22 cellular contexts compared by ENCODE assay signal in the genomic region with DNA sequence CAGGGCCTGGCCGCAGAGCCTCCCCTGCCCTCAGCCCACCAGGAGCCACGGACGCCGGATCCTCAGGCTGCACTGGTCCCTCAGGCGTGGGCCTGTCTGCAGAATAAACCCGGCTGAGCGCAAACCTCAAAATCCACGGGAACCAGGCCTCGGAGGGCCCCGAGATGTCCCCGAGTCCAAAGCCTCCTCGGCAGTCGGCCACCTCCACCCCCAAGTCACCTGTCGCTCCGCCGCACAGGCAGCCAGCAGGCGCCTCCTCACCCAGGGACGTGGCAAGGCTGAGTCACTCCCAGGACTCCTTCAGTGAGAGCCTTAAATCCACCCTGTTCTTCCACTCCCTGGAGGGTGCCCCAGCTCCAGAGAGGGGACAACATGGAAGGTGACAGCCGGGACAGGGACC.
"Had no signal": no experiment of that assay in that cellular context is flagged by ENCODE, and none has a peak within 500 bp of the region (broad histone marks: within the 10 kb centered on the region; RNA-seq: fewer than 3 reads in every experiment).

No MANE protein-coding gene starts in this region.

- H3K27me3 ChIP-seq: foreskin keratinocyte, thyroid gland, upper lobe of right lung had no signal

- H3K4me1 ChIP-seq: foreskin keratinocyte, thyroid gland had no signal

- H3K36me3 ChIP-seq: brain microvascular endothelial cell, stomach, thyroid gland, upper lobe of right lung had no signal

- ATAC-seq: esophagus mucosa; foreskin keratinocyte; naive thymus-derived CD4-positive, alpha-beta T cell; stimulated activated naive B cell treated with anti-CD40 and anti-IgM and Interleukin-4, amounts not matched to agents 10 μg/mL and 1 μg/mL and 100 μg/mL, for 72 hours; upper lobe of right lung had no signal

- H3K27me3 Mint-ChIP-seq: activated naive CD4-positive, alpha-beta T cell treated with anti-CD3 and anti-CD28 coated beads, Interleukin-2, amount 10 ng/mL, durations not matched to agents 7 days and 5 days; activated naive CD8-positive, alpha-beta T cell treated with anti-CD3 and anti-CD28 coated beads, Interleukin-2, amount 10 ng/mL, durations not matched to agents 7 days and 5 days; activated T-cell treated with anti-CD3 and anti-CD28 coated beads, Interleukin-2, amount 50 U/mL, for 24 hours; naive thymus-derived CD4-positive, alpha-beta T cell; stimulated activated naive B cell treated with anti-CD40 and anti-IgM and Interleukin-4, amounts not matched to agents 10 μg/mL and 1 μg/mL and 100 μg/mL, for 72 hours had no signal

- H3K4me3 ChIP-seq: stomach, thyroid gland, upper lobe of right lung had no signal

- H3K27ac ChIP-seq: brain microvascular endothelial cell, foreskin keratinocyte, stomach, thyroid gland, upper lobe of right lung, VCaP had no signal

- H3K36me3 Mint-ChIP-seq: activated naive CD4-positive, alpha-beta T cell treated with anti-CD3 and anti-CD28 coated beads, Interleukin-2, amount 10 ng/mL, durations not matched to agents 7 days and 5 days; activated naive CD8-positive, alpha-beta T cell treated with anti-CD3 and anti-CD28 coated beads, Interleukin-2, amount 10 ng/mL, durations not matched to agents 7 days and 5 days; naive thymus-derived CD4-positive, alpha-beta T cell had no signal

- H3K27ac Mint-ChIP-seq: activated naive CD4-positive, alpha-beta T cell treated with anti-CD3 and anti-CD28 coated beads, Interleukin-2, amount 10 ng/mL, durations not matched to agents 7 days and 5 days; activated naive CD8-positive, alpha-beta T cell treated with anti-CD3 and anti-CD28 coated beads, Interleukin-2, amount 10 ng/mL, durations not matched to agents 7 days and 5 days; activated T-cell treated with anti-CD3 and anti-CD28 coated beads, Interleukin-2, amount 50 U/mL, for 24 hours; endodermal cell; naive thymus-derived CD4-positive, alpha-beta T cell; stimulated activated naive B cell treated with anti-CD40 and anti-IgM and Interleukin-4, amounts not matched to agents 10 μg/mL and 1 μg/mL and 100 μg/mL, for 72 hours; T-helper 1 cell treated with Interleukin-12 subunit alpha and Interleukin-12 subunit beta and Interleukin-4 antibody, amounts not matched to agents 30 μg/mL and 1 μg/mL, for 36 hours had no signal

- H3K4me1 Mint-ChIP-seq: activated naive CD4-positive, alpha-beta T cell treated with anti-CD3 and anti-CD28 coated beads, Interleukin-2, amount 10 ng/mL, durations not matched to agents 7 days and 5 days; endodermal cell had no signal

- H3K9me3 Mint-ChIP-seq: activated naive CD4-positive, alpha-beta T cell treated with anti-CD3 and anti-CD28 coated beads, Interleukin-2, amount 10 ng/mL, durations not matched to agents 7 days and 5 days; activated naive CD8-positive, alpha-beta T cell treated with anti-CD3 and anti-CD28 coated beads, Interleukin-2, amount 10 ng/mL, durations not matched to agents 7 days and 5 days; activated T-cell treated with anti-CD3 and anti-CD28 coated beads, Interleukin-2, amount 50 U/mL, for 24 hours; endodermal cell; naive thymus-derived CD4-positive, alpha-beta T cell; stimulated activated naive B cell treated with anti-CD40 and anti-IgM and Interleukin-4, amounts not matched to agents 10 μg/mL and 1 μg/mL and 100 μg/mL, for 72 hours; T-helper 1 cell treated with Interleukin-12 subunit alpha and Interleukin-12 subunit beta and Interleukin-4 antibody, amounts not matched to agents 30 μg/mL and 1 μg/mL, for 36 hours had no signal

- H3K4me3 Mint-ChIP-seq: activated naive CD4-positive, alpha-beta T cell treated with anti-CD3 and anti-CD28 coated beads, Interleukin-2, amount 10 ng/mL, durations not matched to agents 7 days and 5 days; activated naive CD8-positive, alpha-beta T cell treated with anti-CD3 and anti-CD28 coated beads, Interleukin-2, amount 10 ng/mL, durations not matched to agents 7 days and 5 days; activated T-cell treated with anti-CD3 and anti-CD28 coated beads, Interleukin-2, amount 50 U/mL, for 24 hours; endodermal cell; naive thymus-derived CD4-positive, alpha-beta T cell; stimulated activated naive B cell treated with anti-CD40 and anti-IgM and Interleukin-4, amounts not matched to agents 10 μg/mL and 1 μg/mL and 100 μg/mL, for 72 hours; T-helper 1 cell treated with Interleukin-12 subunit alpha and Interleukin-12 subunit beta and Interleukin-4 antibody, amounts not matched to agents 30 μg/mL and 1 μg/mL, for 36 hours had no signal

- H3K9me3 ChIP-seq: stomach, thyroid gland, upper lobe of right lung had no signal

- DNase-seq: activated CD4-positive, alpha-beta T cell treated with anti-CD3 and anti-CD28 coated beads for 4 hours; activated CD4-positive, alpha-beta T cell treated with anti-CD3 and anti-CD28 coated beads, Interleukin-2, amount 50 U/mL, for 4 hours; activated gamma-delta T cell; activated naive CD4-positive, alpha-beta T cell treated with anti-CD3 and anti-CD28 coated beads, Interleukin-2, amount 10 ng/mL, durations not matched to agents 7 days and 5 days; activated naive CD8-positive, alpha-beta T cell treated with anti-CD3 and anti-CD28 coated beads, Interleukin-2, amount 10 ng/mL, durations not matched to agents 7 days and 5 days; activated T-cell treated with anti-CD3 and anti-CD28 coated beads, Interleukin-2, amount 50 U/mL, for 24 hours; brain microvascular endothelial cell; endodermal cell; foreskin keratinocyte; mammary epithelial cell; naive thymus-derived CD4-positive, alpha-beta T cell; stimulated activated CD4-positive, alpha-beta T cell treated with anti-CD3 and anti-CD28 coated beads, Interleukin-15, amount 100 ng/mL, for 24 hours; stimulated activated CD4-positive, alpha-beta T cell treated with anti-CD3 and anti-CD28 coated beads, Interleukin-2, amount 100 ng/mL, for 24 hours; stimulated activated naive B cell treated with anti-CD40 and anti-IgM and Interleukin-4, amounts not matched to agents 10 μg/mL and 1 μg/mL and 100 μg/mL, for 72 hours; stomach; SW 1271; T-helper 9 cell; thyroid gland; upper lobe of right lung had no signal
